ENCODE assay signal across 10 cellular contexts in genomic region chr9:132798817-132799790, GRCh38.
DNase-seq lines count a peak whose midpoint lies in the region; ATAC-seq and TF ChIP-seq lines count a peak whose summit lies in the region.
"Had no signal": no experiment of that assay in that cellular context is flagged by ENCODE, and none has a peak within 500 bp of the region (broad histone marks: within the 10 kb centered on the region; RNA-seq: fewer than 3 reads in every experiment).

No MANE protein-coding gene starts in this region.

- no peak overlapping the region for H3K4ac ChIP-seq in H9 (ENCODE audit: low read depth, low read length)
- no peak overlapping the region for H3K4ac ChIP-seq in trophoblast cell (ENCODE audit: low read depth, low read length)

- no peak overlapping the region for H4K12ac ChIP-seq in trophoblast cell (ENCODE audit: low read depth, low read length)

- TF ChIP-seq CTCF in H9 (conservative IDR thresholded peaks at IDR 0.05): peak; percentile 45
- TF ChIP-seq CTCF in endothelial cell (IDR thresholded peaks at IDR 0.05; ENCODE audit: unreplicated experiment): peak; percentile 7
- TF ChIP-seq CTCF in breast epithelium (IDR thresholded peaks at IDR 0.05): no peak

- H3K23me2 ChIP-seq in H9 (ENCODE audit: insufficient read length, low read depth, low read length, poor library complexity, severe bottlenecking): no peaks in the 10 kb centered on the region

- H3K9me3 ChIP-seq in H9 (ENCODE audit: control insufficient read depth, low read depth, low read length) (no peaks in the 10 kb centered on the region), trophoblast cell (ENCODE audit: insufficient read depth, low read depth, low read length) (peaks cover 3% of the 10 kb centered on the region), breast epithelium (no peaks in the 10 kb centered on the region)

- H2AFZ ChIP-seq in H9 (ENCODE audit: low read length) (no peak overlapping the region), trophoblast cell (ENCODE audit: insufficient read depth, low read length, poor library complexity) (no peak overlapping the region)

- H3K79me1 ChIP-seq in H9 (ENCODE audit: insufficient read depth, low read depth, low read length, poor library complexity, severe bottlenecking) (no peaks in the 10 kb centered on the region), trophoblast cell (ENCODE audit: low read length) (no peaks in the 10 kb centered on the region)

- no peak overlapping the region for H2BK20ac ChIP-seq in H9 (ENCODE audit: low read depth, low read length, poor library complexity, severe bottlenecking)

- H3K27me3 Mint-ChIP-seq in H9 (ENCODE audit: low read depth) (peaks cover 65% of the 10 kb centered on the region), endothelial cell (ENCODE audit: unreplicated experiment) (peaks cover 9% of the 10 kb centered on the region)

- no peak overlapping the region for H3K4me3 Mint-ChIP-seq in H9
- no peak overlapping the region for H3K4me3 Mint-ChIP-seq in endothelial cell (ENCODE audit: unreplicated experiment)
- H3K4me3 Mint-ChIP-seq: activated T-helper 1 cell treated with anti-CD3 and anti-CD28 coated beads, Interleukin-12 subunit alpha, Interleukin-12 subunit beta, Interleukin-2, Interleukin-4 antibody, amounts not matched to agents 30 ng/mL and 10 ng/mL and 1 ng/mL, durations not matched to agents 14 hours and 24 hours and 36 hours had no signal

- H3K4me3 ChIP-seq in trophoblast cell (ENCODE audit: low read depth, low read length) (peak overlapping the region; percentile 55), breast epithelium (no peak overlapping the region)
- H3K4me3 ChIP-seq: SK-N-MC had no signal

- WGBS in H9 (ENCODE audit: extremely low coverage, insufficient read length, low lambda C conversion rate): 100% methylated on average over 1 of the region's 27 CpGs
- 100% methylated on average over 1 of the region's 27 CpGs for WGBS in trophoblast cell (ENCODE audit: extremely low coverage, insufficient coverage, insufficient read length)

- H2BK12ac ChIP-seq in H9 (ENCODE audit: insufficient read length, low read depth, low read length): no peak overlapping the region
- no peak overlapping the region for H2BK12ac ChIP-seq in trophoblast cell (ENCODE audit: low read length)

- H3K9me3 Mint-ChIP-seq in H9: no peaks in the 10 kb centered on the region; a peak in 2 of 5 replicates
- H3K9me3 Mint-ChIP-seq in endothelial cell (ENCODE audit: unreplicated experiment): no peaks in the 10 kb centered on the region
- H3K9me3 Mint-ChIP-seq: activated T-helper 1 cell treated with anti-CD3 and anti-CD28 coated beads, Interleukin-12 subunit alpha, Interleukin-12 subunit beta, Interleukin-2, Interleukin-4 antibody, amounts not matched to agents 30 ng/mL and 10 ng/mL and 1 ng/mL, durations not matched to agents 14 hours and 24 hours and 36 hours had no signal

- H3K4me1 ChIP-seq in H9 (ENCODE audit: insufficient read depth, low read length) (no peaks in the 10 kb centered on the region), trophoblast cell (ENCODE audit: control insufficient read depth in 1 of 2, insufficient read depth in 2 of 2, low read length in 2 of 2) (peaks cover 0 to 3% of the 10 kb centered on the region in 2 experiments), breast epithelium (no peaks in the 10 kb centered on the region)

- intact Hi-C loops in breast epithelium (cut with DNase I; ENCODE audit: low total_unique reads): loop anchor here (10.0 kb wide), 2 partner anchors 284 to 394 kb away; partner anchors contain the start of gene TTF1

- H3K79me2 ChIP-seq in H9 (ENCODE audit: insufficient read depth, low read length) (no peaks in the 10 kb centered on the region), trophoblast cell (ENCODE audit: control insufficient read depth, insufficient read depth, low read length, poor library complexity) (no peaks in the 10 kb centered on the region)

- H4K8ac ChIP-seq in H9 (replicated peaks; ENCODE audit: insufficient read length, low read depth, low read length) (no peak overlapping the region), trophoblast cell (ENCODE audit: low read depth, low read length) (no peak overlapping the region)

- DNase-seq in H9 (peak; percentile 49), NCI-H345 (lab: John Stamatoyannopoulos, UW) (peak; percentile 74), endothelial cell (ENCODE audit: low spot score) (no peak), trophoblast cell (peak in 1 of 2 donors; percentile 7), breast epithelium (ENCODE audit: low spot score in 2 of 2) (no peak), HuH-7.5 (ENCODE audit: low spot score) (no peak)
- DNase-seq in activated CD4-positive, CD25-positive, alpha-beta regulatory T cell (lab: John Stamatoyannopoulos, UW): no peak

- H3K18ac ChIP-seq in H9 (ENCODE audit: insufficient read length, low read depth, low read length) (no peak overlapping the region), trophoblast cell (ENCODE audit: low read length) (no peak overlapping the region)

- no peak overlapping the region for H2BK15ac ChIP-seq in H9 (ENCODE audit: low read depth, low read length)

- no peak overlapping the region for H3K4me2 ChIP-seq in H9 (ENCODE audit: insufficient read depth, insufficient read length, low read length)
- no peak overlapping the region for H3K4me2 ChIP-seq in trophoblast cell (ENCODE audit: low read length)

- ATAC-seq in HG03571 (IDR thresholded peaks at IDR 0.05; ENCODE audit: unreplicated experiment): no peak

- H2BK120ac ChIP-seq in H9 (ENCODE audit: low read depth, low read length, poor library complexity, severe bottlenecking) (no peak overlapping the region), trophoblast cell (ENCODE audit: insufficient read depth, low read length, poor library complexity) (no peak overlapping the region)

- H4K91ac ChIP-seq in H9 (ENCODE audit: insufficient read length, low read depth, low read length) (no peak overlapping the region), trophoblast cell (ENCODE audit: low read depth, low read length) (no peak overlapping the region)

- no peak for TF ChIP-seq POLR2A in breast epithelium (IDR thresholded peaks at IDR 0.05)

- H3K36me3 ChIP-seq in trophoblast cell (ENCODE audit: control insufficient read depth in 1 of 2, insufficient read depth in 2 of 2, low read length in 2 of 2): no peaks in the 10 kb centered on the region
- H3K36me3 ChIP-seq in breast epithelium: no peaks in the 10 kb centered on the region

- peaks cover 5 to 7% of the 10 kb centered on the region in 2 experiments for H3K4me1 Mint-ChIP-seq in H9
- H3K4me1 Mint-ChIP-seq in endothelial cell (ENCODE audit: unreplicated experiment): peaks cover 29% of the 10 kb centered on the region

- H4K20me1 ChIP-seq in H9 (ENCODE audit: control insufficient read depth, insufficient read depth, insufficient read length): no peaks in the 10 kb centered on the region

- no peak overlapping the region for H3K23ac ChIP-seq in H9 (ENCODE audit: insufficient read length, low read depth, low read length)
- H3K23ac ChIP-seq in trophoblast cell (ENCODE audit: low read length): peak overlapping the region; percentile 20

- H3K27me3 ChIP-seq in H9 (ENCODE audit: insufficient read depth, low read length) (peaks cover 9% of the 10 kb centered on the region; the same call in 1 of the 2 replicates), trophoblast cell (ENCODE audit: insufficient read depth, low read length) (no peaks in the 10 kb centered on the region), breast epithelium (no peaks in the 10 kb centered on the region)

- H3T11ph ChIP-seq in H9 (ENCODE audit: low read length): no peak overlapping the region

- H3K27ac Mint-ChIP-seq in H9 (no peak overlapping the region), endothelial cell (ENCODE audit: unreplicated experiment) (no peak overlapping the region)
- H3K27ac Mint-ChIP-seq: activated T-helper 1 cell treated with anti-CD3 and anti-CD28 coated beads, Interleukin-12 subunit alpha, Interleukin-12 subunit beta, Interleukin-2, Interleukin-4 antibody, amounts not matched to agents 30 ng/mL and 10 ng/mL and 1 ng/mL, durations not matched to agents 14 hours and 24 hours and 36 hours had no signal

- H3K14ac ChIP-seq in H9 (ENCODE audit: insufficient read depth, low read length) (no peak overlapping the region), trophoblast cell (ENCODE audit: low read length) (no peak overlapping the region)

- H2BK5ac ChIP-seq in H9 (ENCODE audit: insufficient read length, low read length): no peak overlapping the region
- no peak overlapping the region for H2BK5ac ChIP-seq in trophoblast cell (ENCODE audit: low read depth, low read length, poor library complexity)

- H3K27ac ChIP-seq in H9 (ENCODE audit: insufficient read length, low read depth, low read length) (no peak overlapping the region), trophoblast cell (ENCODE audit: low read depth, low read length) (no peak overlapping the region), breast epithelium (no peak overlapping the region)
- H3K27ac ChIP-seq: SK-N-MC had no signal

- H3K36me3 Mint-ChIP-seq in H9 (ENCODE audit: insufficient read depth in 1 of 3, low read depth in 3 of 3): no peaks in the 10 kb centered on the region
- H3K36me3 Mint-ChIP-seq in endothelial cell (ENCODE audit: low read depth, unreplicated experiment): no peaks in the 10 kb centered on the region

- H3K56ac ChIP-seq in H9 (ENCODE audit: insufficient read length, low read depth, low read length): no peak overlapping the region

- no peak overlapping the region for H3K9ac ChIP-seq in H9 (ENCODE audit: extremely low read depth, insufficient read length, low read length)
- H3K9ac ChIP-seq in trophoblast cell (ENCODE audit: low read length): peak overlapping the region; percentile 7

- no peak overlapping the region for H4K5ac ChIP-seq in H9 (ENCODE audit: insufficient read length, low read depth, low read length)

- H2AK5ac ChIP-seq in H9 (ENCODE audit: insufficient read length, low read length) (no peak overlapping the region), trophoblast cell (ENCODE audit: low read length) (no peak overlapping the region)

Comparison
In these comparisons a context has a peak if more than half of its experiments do, and no peak if none do; other contexts are left out.
1. DNase-seq: peak in H9 (single experiment) and NCI-H345 (single experiment); none in endothelial cell (single experiment), breast epithelium (0 of 2), activated CD4-positive, CD25-positive, alpha-beta regulatory T cell (0 of 4) and HuH-7.5 (single experiment).
2. CTCF ChIP-seq: peak in H9 (single experiment) and endothelial cell (single experiment); none in breast epithelium (0 of 3).